ENCODE assay signal across 16 cellular contexts in the genomic region with DNA sequence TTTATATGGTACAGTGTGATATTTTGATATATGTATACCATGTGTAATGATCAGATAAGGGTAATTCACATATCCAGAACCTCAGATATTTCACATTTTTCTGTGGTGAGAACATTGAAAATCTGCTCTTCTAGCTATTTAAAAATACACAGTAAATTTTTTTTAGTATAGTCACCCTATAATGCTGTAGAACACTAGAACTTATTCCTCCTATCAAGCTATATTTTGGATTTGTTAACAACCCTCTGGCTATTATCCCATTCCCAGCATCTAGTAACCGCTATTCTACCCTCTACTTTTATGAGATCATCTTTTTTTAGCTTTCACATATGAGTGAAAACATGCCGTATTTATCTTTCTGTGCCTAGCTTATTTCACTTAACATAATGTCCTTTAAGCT.
"Had no signal": no experiment of that assay in that cellular context is flagged by ENCODE, and none has a peak within 500 bp of the region (broad histone marks: within the 10 kb centered on the region; RNA-seq: fewer than 3 reads in every experiment).

No MANE protein-coding gene starts in this region.

- H3K4me2 ChIP-seq: hepatocyte had no signal

- H3K27me3 ChIP-seq: hepatocyte, neutrophil had no signal

- ATAC-seq: activated CD8-positive, alpha-beta T cell treated with anti-CD3 and anti-CD28 coated beads for 36 hours; left ventricle myocardium superior; naive thymus-derived CD8-positive, alpha-beta T cell; stimulated activated memory B cell treated with anti-CD40 and anti-IgM and Interleukin-4, amounts not matched to agents 10 μg/mL and 1 μg/mL and 100 μg/mL, for 72 hours; WTC11 had no signal

- H3K79me2 ChIP-seq: hepatocyte had no signal

- H2AFZ ChIP-seq: hepatocyte had no signal

- H3K4me3 ChIP-seq: hepatocyte had no signal

- H3K27ac ChIP-seq: epithelial cell of prostate, hepatocyte, neutrophil had no signal

- H3K9me3 ChIP-seq: neutrophil had no signal

- DNase-seq: activated CD4-positive, alpha-beta T cell treated with anti-CD3 and anti-CD28 coated beads for 48 hours; activated CD8-positive, alpha-beta memory T cell treated with anti-CD3 and anti-CD28 coated beads, Interleukin-2, amount 50 U/mL, for 4 hours; activated CD8-positive, alpha-beta T cell treated with anti-CD3 and anti-CD28 coated beads for 36 hours; activated gamma-delta T cell treated with Interleukin-2 at 50 U/mL for 16 hours; activated T-cell treated with anti-CD3 and anti-CD28 coated beads, Interleukin-2, amount 50 U/mL, for 48 hours; effector memory CD4-positive, alpha-beta T cell; left ventricle myocardium superior; naive thymus-derived CD8-positive, alpha-beta T cell; posterior cingulate gyrus; retina; stimulated activated CD4-positive, alpha-beta T cell treated with anti-CD3 and anti-CD28 coated beads, Interleukin-2, amount 100 ng/mL, for 48 hours had no signal

- H3K36me3 ChIP-seq: neutrophil had no signal
